Comparison of ENCODE assay signal across 8 cellular contexts in genomic region chr4:30716671-30717207, GRCh38. TPM values are rescaled to one million over a fixed set of nuclear protein-coding genes. Genes with fewer than 3 reads are reported as not detected.
A peak's percentile ranks its signal among the peaks of the same experiment; 100 is the strongest.
DNase-seq lines count a peak whose midpoint lies in the region; ATAC-seq and TF ChIP-seq lines count a peak whose summit lies in the region.
"Had no signal": no experiment of that assay in that cellular context is flagged by ENCODE, and none has a peak within 500 bp of the region (broad histone marks: within the 10 kb centered on the region; RNA-seq: fewer than 3 reads in every experiment).

No MANE protein-coding gene starts in this region.

- H3K9me3 Mint-ChIP-seq in activated T-helper 17 cell treated with anti-CD3 and anti-CD28 coated beads, Interleukin-2, amount 50 U/mL, for 72 hours, result peaks cover 2% of the 10 kb centered on the region

- peak overlapping the region; percentile 61 for H3K4me3 Mint-ChIP-seq in activated T-helper 17 cell treated with anti-CD3 and anti-CD28 coated beads, Interleukin-2, amount 50 U/mL, for 72 hours

- no peaks in the 10 kb centered on the region for H4K20me1 ChIP-seq in KMS-11 (ENCODE audit: insufficient read depth)

- H3K79me2 ChIP-seq in KMS-11 (ENCODE audit: insufficient read depth, low read depth), result no peaks in the 10 kb centered on the region

- H3K27ac ChIP-seq in KMS-11, result peak overlapping the region; percentile 18; the same call in 1 of the 2 replicates
- peak overlapping the region; percentile 77 to 85 (median 80) for H3K27ac ChIP-seq in stomach

- intact Hi-C loops in stomach (cut with DNase I; ENCODE audit: low total_unique reads), result no loop called here

- H3K4me3 ChIP-seq in GM12875 (ENCODE audit: low read depth, low read length), result peak overlapping the region; percentile 38
- no peak overlapping the region for H3K4me3 ChIP-seq in KMS-11 (IDR thresholded peaks at IDR 0.05; ENCODE audit: insufficient read depth, low read depth, low read length)
- H3K4me3 ChIP-seq in iPS-15b (ENCODE audit: low read depth, low read length), result peak overlapping the region; percentile 92
- H3K4me3 ChIP-seq in stomach, result peak overlapping the region; percentile 60 to 77 (median 72)

- TF ChIP-seq CTCF in GM12875 (IDR thresholded peaks at IDR 0.05; ENCODE audit: borderline replicate concordance, insufficient read depth, low read depth, low read length) (no peak), KMS-11 (conservative IDR thresholded peaks at IDR 0.05; ENCODE audit: low read depth, low read length) (no peak), stomach (IDR thresholded peaks at IDR 0.05) (no peak)

- no peak for ATAC-seq in activated T-helper 17 cell treated with anti-CD3 and anti-CD28 coated beads, Interleukin-2, amount 50 U/mL, for 72 hours (replicated peaks)
- no peak for ATAC-seq in HG03280 (IDR thresholded peaks at IDR 0.05; ENCODE audit: unreplicated experiment)

- no peak for TF ChIP-seq EP300 in stomach (IDR thresholded peaks at IDR 0.05)

- WGBS in stomach, 5 donors, result 0 to 2% (median 0%) methylated on average over 9 to 15 of the region's 15 CpGs

- peak overlapping the region; percentile 59; the same call in 1 of the 2 replicates for H3K4me2 ChIP-seq in KMS-11

- H3K36me3 ChIP-seq in KMS-11 (ENCODE audit: insufficient read depth) (no peaks in the 10 kb centered on the region), iPS-15b (ENCODE audit: control insufficient read depth, insufficient read depth, low read length) (no peaks in the 10 kb centered on the region), stomach (no peaks in the 10 kb centered on the region)

- H3K4me1 ChIP-seq in KMS-11 (ENCODE audit: low read depth, poor library complexity, severe bottlenecking) (peaks cover 6% of the 10 kb centered on the region), iPS-15b (ENCODE audit: control insufficient read depth, insufficient read depth, low read length) (no peaks in the 10 kb centered on the region), stomach (peaks cover 5 to 55% (median 48%) of the 10 kb centered on the region in 4 donors)

- no peaks in the 10 kb centered on the region for H3K9me3 ChIP-seq in iPS-15b (ENCODE audit: control insufficient read depth, insufficient read depth, low read length)
- H3K9me3 ChIP-seq in stomach, result no peaks in the 10 kb centered on the region

- DNase-seq in stomach (no peak), GDM1 (lab: John Stamatoyannopoulos, UW) (no peak)

- H3K27me3 ChIP-seq in KMS-11 (ENCODE audit: insufficient read depth, low read depth), result no peaks in the 10 kb centered on the region
- H3K27me3 ChIP-seq in iPS-15b (ENCODE audit: control insufficient read depth, insufficient read depth, low read length), result peaks cover 14% of the 10 kb centered on the region
- peaks cover 0 to 48% (median 31%) of the 10 kb centered on the region in 3 donors for H3K27me3 ChIP-seq in stomach

- H3K27ac Mint-ChIP-seq in activated T-helper 17 cell treated with anti-CD3 and anti-CD28 coated beads, Interleukin-2, amount 50 U/mL, for 72 hours, result no peak overlapping the region

- peaks cover 4% of the 10 kb centered on the region for H3K4me1 Mint-ChIP-seq in activated T-helper 17 cell treated with anti-CD3 and anti-CD28 coated beads, Interleukin-2, amount 50 U/mL, for 72 hours

- peaks cover 7% of the 10 kb centered on the region for H3K36me3 Mint-ChIP-seq in activated T-helper 17 cell treated with anti-CD3 and anti-CD28 coated beads, Interleukin-2, amount 50 U/mL, for 72 hours (ENCODE audit: low read depth)

- peak overlapping the region; percentile 22; the same call in 1 of the 2 replicates for H3K9ac ChIP-seq in KMS-11
- H3K9ac ChIP-seq in iPS-15b (ENCODE audit: low read depth, low read length), result no peak overlapping the region

- TF ChIP-seq POLR2A in stomach (IDR thresholded peaks at IDR 0.05), result no peak

- H3K27me3 Mint-ChIP-seq in activated T-helper 17 cell treated with anti-CD3 and anti-CD28 coated beads, Interleukin-2, amount 50 U/mL, for 72 hours, result peaks cover 33% of the 10 kb centered on the region

- peak overlapping the region; percentile 86; the same call in 1 of the 2 replicates for H2AFZ ChIP-seq in KMS-11 (ENCODE audit: low read depth)

RNA-seq across cellular contexts. Expression of gene PCDH7, which starts 3.4 kb away (rescaled TPM):
- total RNA-seq in activated T-helper 17 cell treated with anti-CD3 and anti-CD28 coated beads, Interleukin-2, amount 50 U/mL, for 72 hours, result not detected
- 100 to 1,000 TPM in 1 of 5 donors, 10 to 100 TPM in 4; 38.8 to 130 (median 56.0) TPM for total RNA-seq in stomach
- polyA plus RNA-seq in stomach, result 1 to 10 TPM; 2.3 to 9.1 (median 2.8) TPM
- total RNA-seq: T-helper 2 cell treated with Interferon-gamma antibody and Interleukin-4, amounts not matched to agents 100 ng/mL and 5 ng/mL, for 36 hours had no signal

Comparison
In these comparisons a context has a peak if more than half of its experiments do, and no peak if none do; other contexts are left out.
1. RNA of gene PCDH7, which starts 3.4 kb away (total RNA-seq): 38.8 to 130 TPM in stomach; not detected in activated T-helper 17 cell treated with anti-CD3 and anti-CD28 coated beads, Interleukin-2, amount 50 U/mL, for 72 hours; every median in the first group is over 10 times any median in the second.